Comparison of ENCODE assay signal across 8 cellular contexts in genomic region chr10:50623299-50624153, GRCh38. TPM values are rescaled to one million over a fixed set of nuclear protein-coding genes. Genes with fewer than 3 reads are reported as not detected.
DNase-seq lines count a peak whose midpoint lies in the region; ATAC-seq and TF ChIP-seq lines count a peak whose summit lies in the region.

TSS of gene SGMS1 (minus strand) at chr10:50623956. CDS start at chr10:50344114, 279,842 bp downstream.

- no peak for TF ChIP-seq CTCF in GM23338 (conservative IDR thresholded peaks at IDR 0.05; ENCODE audit: low read depth in 2 of 2)
- no peak for TF ChIP-seq CTCF in Loucy (conservative IDR thresholded peaks at IDR 0.05; ENCODE audit: low read length)
- peak in 3 of 12 donors; percentile 6 to 10 (median 8) for TF ChIP-seq CTCF in heart left ventricle (IDR thresholded peaks at IDR 0.05)
- TF ChIP-seq CTCF in type B pancreatic cell (conservative IDR thresholded peaks at IDR 0.05) = no peak

- H3K4me3 Mint-ChIP-seq in GM23338 (peak within 1 kb of the TSS; percentile 86), type B pancreatic cell (peak within 1 kb of the TSS; percentile 94)

- H3K36me3 ChIP-seq in GM23338 (ENCODE audit: insufficient read depth) (no peaks in the 10 kb centered on the region), Loucy (ENCODE audit: insufficient read depth, low read length) (no peaks in the 10 kb centered on the region), heart left ventricle (peaks cover 0 to under 1% (median 0%) of the 10 kb centered on the region in 9 donors)

- intact Hi-C loops in heart left ventricle (cut with DNase I) = loop anchor here (1.0 to 10.0 kb wide), 22 partner anchors 46 to 339 kb away; no protein-coding TSS in a partner anchor
- intact Hi-C loops in posterior vena cava (cut with DNase I) = loop anchor here in 1 of 2 donors (5.0 kb wide), 1 partner anchor 206 kb away; no protein-coding TSS in a partner anchor

- H3K79me2 ChIP-seq in GM23338 (replicated peaks; ENCODE audit: insufficient read depth) = peaks cover 29% of the 10 kb centered on the region
- peaks cover 35% of the 10 kb centered on the region for H3K79me2 ChIP-seq in Loucy (ENCODE audit: insufficient read depth, low read length)

- H2AFZ ChIP-seq in GM23338 (peak within 1 kb of the TSS; percentile 81; the same call in 1 of the 2 replicates), Loucy (ENCODE audit: low read length) (peak within 1 kb of the TSS; percentile 99)

- H4K20me1 ChIP-seq in GM23338 (replicated peaks; ENCODE audit: insufficient read depth) (no peaks in the 10 kb centered on the region; the same call in 1 of the 2 replicates), Loucy (ENCODE audit: insufficient read depth, low read length, poor library complexity, severe bottlenecking) (peaks cover 15% of the 10 kb centered on the region)

- H3K9ac ChIP-seq in Loucy (ENCODE audit: low read depth, low read length, poor library complexity, severe bottlenecking) = peak within 1 kb of the TSS; percentile 87

- peak within 1 kb of the TSS; percentile 79 for H3K4me2 ChIP-seq in GM23338
- peak within 1 kb of the TSS; percentile 83 for H3K4me2 ChIP-seq in Loucy (ENCODE audit: low read depth, low read length, poor library complexity, severe bottlenecking)

- DNase-seq in GDM1 (lab: John Stamatoyannopoulos, UW) (peak; percentile 77), GM23338 (ENCODE audit: low spot score) (peak; percentile 83), T-helper 1 cell (peak; percentile 61 to 85 (median 64)), amniotic epithelial cell (ENCODE audit: low read depth) (peak; percentile 80), heart left ventricle (peak; percentile 90 to 94 (median 92)), posterior vena cava (ENCODE audit: low spot score) (peak; percentile 96), type B pancreatic cell (ENCODE audit: extremely low spot score, unreplicated experiment) (peak; percentile 88)

- H3K9me3 Mint-ChIP-seq in GM23338 (no peaks in the 10 kb centered on the region), type B pancreatic cell (no peaks in the 10 kb centered on the region)

- 0 to 1% (median 0%) methylated on average over 23 to 104 of the region's 104 CpGs for WGBS in heart left ventricle, 4 donors

- no peaks in the 10 kb centered on the region for H3K9me3 ChIP-seq in Loucy (ENCODE audit: insufficient read depth, low read depth, low read length)
- H3K9me3 ChIP-seq in heart left ventricle = no peaks in the 10 kb centered on the region

- peak within 1 kb of the TSS; percentile 86 for H3K4me3 ChIP-seq in GM23338
- peak within 1 kb of the TSS; percentile 98 for H3K4me3 ChIP-seq in Loucy (ENCODE audit: low read length, poor library complexity, severe bottlenecking)
- peak within 1 kb of the TSS; percentile 68 to 98 (median 92) for H3K4me3 ChIP-seq in heart left ventricle

- H3K9me2 ChIP-seq in GM23338 (ENCODE audit: insufficient read depth) (no peaks in the 10 kb centered on the region), Loucy (replicated peaks; ENCODE audit: low read depth, low read length) (no peaks in the 10 kb centered on the region)

- H3K4me1 ChIP-seq in GM23338 (ENCODE audit: insufficient read depth) (peaks cover 56% of the 10 kb centered on the region), Loucy (ENCODE audit: insufficient read depth, low read length, poor library complexity, severe bottlenecking) (peaks cover 37% of the 10 kb centered on the region), heart left ventricle (peaks cover 0 to 36% (median 24%) of the 10 kb centered on the region in 12 donors)

- H3K27ac Mint-ChIP-seq in GM23338 (peak within 1 kb of the TSS; percentile 97), type B pancreatic cell (peak within 1 kb of the TSS; percentile 98)

- H3F3A ChIP-seq in GM23338 (replicated peaks; ENCODE audit: low read depth) = no peaks in the 10 kb centered on the region; the same call in none of the 2 replicates
- H3F3A ChIP-seq in Loucy (ENCODE audit: low read depth) = peaks cover 4% of the 10 kb centered on the region; the same call in 1 of the 2 replicates

- H3K4me1 Mint-ChIP-seq in GM23338 (peaks cover 61% of the 10 kb centered on the region), type B pancreatic cell (ENCODE audit: unreplicated experiment) (peaks cover 16% of the 10 kb centered on the region)

- peaks cover 3% of the 10 kb centered on the region; the same call in 1 of the 3 replicates for H3K36me3 Mint-ChIP-seq in GM23338 (ENCODE audit: low read depth)
- no peaks in the 10 kb centered on the region for H3K36me3 Mint-ChIP-seq in type B pancreatic cell

- TF ChIP-seq POLR2A in heart left ventricle (IDR thresholded peaks at IDR 0.05) = peak in 1 of 2 donors; percentile 52

- ATAC-seq in GM23338 (peak; percentile 19), heart left ventricle (peak; percentile 56 to 80 (median 71))

- H3K27me3 Mint-ChIP-seq in GM23338 (ENCODE audit: insufficient read depth, low read depth, poor library complexity) (peaks cover 15% of the 10 kb centered on the region), type B pancreatic cell (no peaks in the 10 kb centered on the region)

- H3K27me3 ChIP-seq in GM23338 (ENCODE audit: insufficient read depth) (peaks cover 4% of the 10 kb centered on the region; the same call in 1 of the 2 replicates), Loucy (ENCODE audit: insufficient read depth, low read length, poor library complexity, severe bottlenecking) (no peaks in the 10 kb centered on the region), heart left ventricle (no peaks in the 10 kb centered on the region)

- H3K27ac ChIP-seq in GM23338 (ENCODE audit: low read depth) (peak within 1 kb of the TSS; percentile 99), heart left ventricle (peak within 1 kb of the TSS; percentile 96 to 99 (median 99))

TF ChIP-seq in GM23338, 12 proteins besides CTCF, POLR2A, EP300 and RAD21:
- TF ChIP-seq CREB1 (CRISPR knock-in tag; IDR thresholded peaks at IDR 0.05; ENCODE audit: low read depth) = peak; percentile 58
- no peak for TF ChIP-seq ZNF114 (CRISPR knock-in tag; IDR thresholded peaks at IDR 0.05)
- peak; percentile 68; the same call in 1 of the 2 replicates for TF ChIP-seq POLR2AphosphoS5 (IDR thresholded peaks at IDR 0.05; ENCODE audit: low read depth)

RNA-seq across cellular contexts. Expression of gene SGMS1, which starts in this region (rescaled TPM):
- 33.6 and 34.7 TPM in 2 replicates for total RNA-seq in GM23338 (2014; rRNA removed; shearing (Covaris generic))
- polyA plus RNA-seq in GM23338 (2016; fragmentation: Nextera tagmentation; extraction: Ambion mirVana) = 12.6 and 15.0 TPM in 2 replicates
- total RNA-seq in heart left ventricle = 10 to 100 TPM; 15.9 to 40.6 (median 19.6) TPM
- 10 to 100 TPM in 1 of 2 donors, 1 to 10 TPM in 1; 6.9 to 29.1 TPM for polyA plus RNA-seq in heart left ventricle
- 10 to 100 TPM; 33.7 to 37.5 TPM for total RNA-seq in posterior vena cava
- 15.1 and 26.9 TPM in 2 replicates for total RNA-seq in type B pancreatic cell (ENCODE audit: low replicate concordance)

Comparison
In these comparisons a context has a peak if more than half of its experiments do, and no peak if none do; other contexts are left out.
1. Peak in every context shown above with its lines: DNase-seq, ATAC-seq, H3K4me3 ChIP-seq and H3K27ac ChIP-seq.